Comparison of ENCODE assay signal across 1 cellular context in genomic region chr7:5462216-5462615, GRCh38.
TF ChIP-seq lines count a peak whose summit lies in the region.

No MANE protein-coding gene starts in this region.

TF ChIP-seq in IMR-90, 13 proteins besides CTCF, POLR2A, EP300 and RAD21:
- TF ChIP-seq MAZ (IDR thresholded peaks at IDR 0.05; ENCODE audit: borderline replicate concordance, low read depth, low read length) (no peak), FOS (IDR thresholded peaks at IDR 0.05; ENCODE audit: low read depth, low read length) (no peak), RCOR1 (IDR thresholded peaks at IDR 0.05; ENCODE audit: insufficient replicate concordance, low read length) (no peak), BHLHE40 (IDR thresholded peaks at IDR 0.05; ENCODE audit: low read depth, low read length) (no peak), RFX5 (IDR thresholded peaks at IDR 0.05; ENCODE audit: low read depth, low read length) (no peak), SMC3 (IDR thresholded peaks at IDR 0.05; ENCODE audit: low read depth, low read length) (no peak), NFE2L2 (IDR thresholded peaks at IDR 0.05; ENCODE audit: low read depth, low read length) (no peak), CHD1 (IDR thresholded peaks at IDR 0.05; ENCODE audit: low read depth, low read length) (no peak), USF2 (IDR thresholded peaks at IDR 0.05; ENCODE audit: low read depth, low read length) (no peak), MAFK (IDR thresholded peaks at IDR 0.05; ENCODE audit: low read depth, low read length) (no peak), CEBPB (IDR thresholded peaks at IDR 0.05; ENCODE audit: low read depth, low read length) (no peak), MXI1 (IDR thresholded peaks at IDR 0.05; ENCODE audit: borderline replicate concordance, low read depth, low read length) (no peak), ELK1 (IDR thresholded peaks at IDR 0.05; ENCODE audit: borderline replicate concordance, low read depth, low read length) (no peak)
